13 cellular contexts compared by ENCODE assay signal in the genomic region with DNA sequence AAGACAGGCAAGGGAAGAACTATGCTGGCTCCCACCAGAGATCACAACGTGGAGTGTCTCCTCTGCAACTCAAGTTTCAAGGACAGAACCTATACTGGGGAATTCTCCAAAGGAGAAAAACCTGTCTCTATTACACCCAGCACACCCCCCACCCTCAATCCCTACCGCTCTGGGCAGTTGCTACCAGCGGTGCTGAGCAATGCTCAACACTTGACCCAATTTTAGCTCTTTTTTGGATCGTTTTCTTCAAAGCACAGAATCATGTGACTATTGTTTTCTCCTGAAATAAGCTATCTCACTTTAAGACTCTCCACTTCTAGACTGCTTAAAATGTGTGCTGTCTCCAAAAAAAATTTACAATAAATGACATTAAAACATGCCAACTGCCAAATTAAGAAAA. TPM values are rescaled to one million over a fixed set of nuclear protein-coding genes. Genes with fewer than 3 reads are reported as not detected.
A peak's percentile ranks its signal among the peaks of the same experiment; 100 is the strongest.
DNase-seq lines count a peak whose midpoint lies in the region; ATAC-seq and TF ChIP-seq lines count a peak whose summit lies in the region.
"Had no signal": no experiment of that assay in that cellular context is flagged by ENCODE, and none has a peak within 500 bp of the region (broad histone marks: within the 10 kb centered on the region; RNA-seq: fewer than 3 reads in every experiment).

No MANE protein-coding gene starts in this region.

- peak overlapping the region; percentile 25; the same call in 1 of the 2 replicates for H3K9ac ChIP-seq in PC-3 (ENCODE audit: low read length)

- H3K27me3 Mint-ChIP-seq in GM23338 (ENCODE audit: insufficient read depth, low read depth, poor library complexity) (peaks cover 11% of the 10 kb centered on the region), glutamatergic neuron (ENCODE audit: unreplicated experiment) (peaks cover 2% of the 10 kb centered on the region)

- H2AFZ ChIP-seq in GM23338 (no peak overlapping the region), PC-3 (ENCODE audit: low read length) (no peak overlapping the region)

- no peak for TF ChIP-seq CTCF in GM23338 (conservative IDR thresholded peaks at IDR 0.05; ENCODE audit: low read depth in 2 of 2)
- TF ChIP-seq CTCF in PC-3 (conservative IDR thresholded peaks at IDR 0.05; ENCODE audit: low read depth, low read length) = no peak
- no peak for TF ChIP-seq CTCF in glutamatergic neuron (IDR thresholded peaks at IDR 0.05; ENCODE audit: partially characterized antibody, unreplicated experiment)

- H3K36me3 ChIP-seq in GM23338 (ENCODE audit: insufficient read depth) (no peaks in the 10 kb centered on the region), PC-3 (ENCODE audit: low read depth, low read length) (no peaks in the 10 kb centered on the region)
- H3K36me3 ChIP-seq: suprapubic skin, WERI-Rb-1 had no signal

- intact Hi-C loops in PC-3 (cut with micrococcal nuclease) = no loop called here

- H3K79me2 ChIP-seq in GM23338 (replicated peaks; ENCODE audit: insufficient read depth) = peaks cover 97% of the 10 kb centered on the region
- H3K79me2 ChIP-seq in PC-3 (ENCODE audit: low read length) = peaks cover 56% of the 10 kb centered on the region

- H3K4me1 Mint-ChIP-seq in GM23338 = peaks cover 61% of the 10 kb centered on the region
- peaks cover 25% of the 10 kb centered on the region for H3K4me1 Mint-ChIP-seq in glutamatergic neuron (ENCODE audit: low read depth, unreplicated experiment)

- no peak overlapping the region for H3K4me3 ChIP-seq in GM23338
- H3K4me3 ChIP-seq in PC-3 (ENCODE audit: low read length) = no peak overlapping the region
- H3K4me3 ChIP-seq: suprapubic skin had no signal

- H3K4me1 ChIP-seq in GM23338 (ENCODE audit: insufficient read depth) (peaks cover 73% of the 10 kb centered on the region), PC-3 (ENCODE audit: insufficient read depth, low read length) (peaks cover 28% of the 10 kb centered on the region)

- no TSS peak for BruUV-seq in PC-3 (replicated peaks; lab: Mats Ljungman, UMichigan)

- no peaks in the 10 kb centered on the region for H3K27me3 ChIP-seq in GM23338 (ENCODE audit: insufficient read depth)
- no peaks in the 10 kb centered on the region for H3K27me3 ChIP-seq in PC-3 (ENCODE audit: low read length)
- H3K27me3 ChIP-seq: suprapubic skin had no signal

- no peaks in the 10 kb centered on the region for H3K9me3 Mint-ChIP-seq in GM23338
- H3K9me3 Mint-ChIP-seq in glutamatergic neuron (ENCODE audit: unreplicated experiment) = no peaks in the 10 kb centered on the region
- H3K9me3 Mint-ChIP-seq: activated CD8-positive, alpha-beta T cell treated with anti-CD3 and anti-CD28 coated beads for 36 hours had no signal

- no peaks in the 10 kb centered on the region for H3K9me3 ChIP-seq in PC-3 (ENCODE audit: low read length)
- H3K9me3 ChIP-seq: suprapubic skin had no signal

- CTCF ChIA-PET in PC-3 (lab: Charles Lee) = no interaction called here

- H3K27ac Mint-ChIP-seq in GM23338 (peak overlapping the region; percentile 87), glutamatergic neuron (ENCODE audit: unreplicated experiment) (no peak overlapping the region)
- H3K27ac Mint-ChIP-seq: activated CD8-positive, alpha-beta T cell treated with anti-CD3 and anti-CD28 coated beads for 36 hours had no signal

- POLR2A ChIA-PET in PC-3 (lab: Charles Lee; ENCODE audit: unreplicated experiment) = no interaction called here

- DNase-seq in GM23338 (ENCODE audit: low spot score) (no peak), PC-3 (no peak), glutamatergic neuron (no peak), occipital lobe (lab: John Stamatoyannopoulos, UW) (peak; percentile 58), germinal center (ENCODE audit: low spot score) (no peak), MV-4-11 (lab: John Stamatoyannopoulos, UW) (no peak)
- DNase-seq in stimulated activated CD4-positive, alpha-beta T cell treated with anti-CD3 and anti-CD28 coated beads, Interleukin-2, amount 100 ng/mL, for 48 hours = no peak
- DNase-seq: SIG-M5 had no signal

- H3K4me3 Mint-ChIP-seq in GM23338 = peak overlapping the region; percentile 37
- H3K4me3 Mint-ChIP-seq in glutamatergic neuron (ENCODE audit: unreplicated experiment) = peak overlapping the region; percentile 7

- no peaks in the 10 kb centered on the region; the same call in 1 of the 2 replicates for H3F3A ChIP-seq in GM23338 (replicated peaks; ENCODE audit: low read depth)
- no peaks in the 10 kb centered on the region for H3F3A ChIP-seq in PC-3 (ENCODE audit: low read length, unreplicated experiment)

- no peaks in the 10 kb centered on the region for H3K36me3 Mint-ChIP-seq in GM23338 (ENCODE audit: low read depth)
- H3K36me3 Mint-ChIP-seq in glutamatergic neuron (ENCODE audit: unreplicated experiment) = no peaks in the 10 kb centered on the region

- H3K9me2 ChIP-seq in GM23338 (ENCODE audit: insufficient read depth) (no peaks in the 10 kb centered on the region), PC-3 (replicated peaks; ENCODE audit: low read length) (no peaks in the 10 kb centered on the region)

- H4K20me1 ChIP-seq in GM23338 (replicated peaks; ENCODE audit: insufficient read depth) = peaks cover 7% of the 10 kb centered on the region; the same call in 1 of the 2 replicates
- H4K20me1 ChIP-seq in PC-3 (ENCODE audit: low read length) = peaks cover 2% of the 10 kb centered on the region; the same call in 1 of the 2 replicates

- H3K27ac ChIP-seq in GM23338 (ENCODE audit: low read depth) = peak overlapping the region; percentile 5; the same call in 1 of the 2 replicates
- no peak overlapping the region for H3K27ac ChIP-seq in PC-3 (ENCODE audit: low read length)
- H3K27ac ChIP-seq: suprapubic skin, WERI-Rb-1 had no signal

- ATAC-seq in GM23338 = peak; percentile 37
- no peak for ATAC-seq in PC-3
- no peak for ATAC-seq in HG02678 (IDR thresholded peaks at IDR 0.05; ENCODE audit: unreplicated experiment)

- H3K4me2 ChIP-seq in GM23338 (peak overlapping the region; percentile 63), PC-3 (ENCODE audit: low read length) (no peak overlapping the region)

TF ChIP-seq in GM23338, 12 proteins besides CTCF, POLR2A, EP300 and RAD21 (continues in another document):
- no peak for TF ChIP-seq ZNF331 (CRISPR knock-in tag; IDR thresholded peaks at IDR 0.05; ENCODE audit: low read depth)
- no peak for TF ChIP-seq STAT1 (IDR thresholded peaks at IDR 0.05; ENCODE audit: unreplicated experiment)
- TF ChIP-seq JUNB (IDR thresholded peaks at IDR 0.05; ENCODE audit: unreplicated experiment) = no peak
- TF ChIP-seq, protein P1, sequence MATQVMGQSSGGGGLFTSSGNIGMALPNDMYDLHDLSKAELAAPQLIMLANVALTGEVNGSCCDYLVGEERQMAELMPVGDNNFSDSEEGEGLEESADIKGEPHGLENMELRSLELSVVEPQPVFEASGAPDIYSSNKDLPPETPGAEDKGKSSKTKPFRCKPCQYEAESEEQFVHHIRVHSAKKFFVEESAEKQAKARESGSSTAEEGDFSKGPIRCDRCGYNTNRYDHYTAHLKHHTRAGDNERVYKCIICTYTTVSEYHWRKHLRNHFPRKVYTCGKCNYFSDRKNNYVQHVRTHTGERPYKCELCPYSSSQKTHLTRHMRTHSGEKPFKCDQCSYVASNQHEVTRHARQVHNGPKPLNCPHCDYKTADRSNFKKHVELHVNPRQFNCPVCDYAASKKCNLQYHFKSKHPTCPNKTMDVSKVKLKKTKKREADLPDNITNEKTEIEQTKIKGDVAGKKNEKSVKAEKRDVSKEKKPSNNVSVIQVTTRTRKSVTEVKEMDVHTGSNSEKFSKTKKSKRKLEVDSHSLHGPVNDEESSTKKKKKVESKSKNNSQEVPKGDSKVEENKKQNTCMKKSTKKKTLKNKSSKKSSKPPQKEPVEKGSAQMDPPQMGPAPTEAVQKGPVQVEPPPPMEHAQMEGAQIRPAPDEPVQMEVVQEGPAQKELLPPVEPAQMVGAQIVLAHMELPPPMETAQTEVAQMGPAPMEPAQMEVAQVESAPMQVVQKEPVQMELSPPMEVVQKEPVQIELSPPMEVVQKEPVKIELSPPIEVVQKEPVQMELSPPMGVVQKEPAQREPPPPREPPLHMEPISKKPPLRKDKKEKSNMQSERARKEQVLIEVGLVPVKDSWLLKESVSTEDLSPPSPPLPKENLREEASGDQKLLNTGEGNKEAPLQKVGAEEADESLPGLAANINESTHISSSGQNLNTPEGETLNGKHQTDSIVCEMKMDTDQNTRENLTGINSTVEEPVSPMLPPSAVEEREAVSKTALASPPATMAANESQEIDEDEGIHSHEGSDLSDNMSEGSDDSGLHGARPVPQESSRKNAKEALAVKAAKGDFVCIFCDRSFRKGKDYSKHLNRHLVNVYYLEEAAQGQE (IDR thresholded peaks at IDR 0.05; ENCODE audit: unreplicated experiment) = no peak

RNA-seq across cellular contexts. Expression of gene MAP7, which starts 23.3 kb away (rescaled TPM):
- total RNA-seq in GM23338 (2014; rRNA removed; shearing (Covaris generic)) = 47.8 and 49.2 TPM in 2 replicates
- 43.2 and 44.7 TPM in 2 replicates for polyA plus RNA-seq in GM23338 (2016; fragmentation: Nextera tagmentation; extraction: Ambion mirVana)
- total RNA-seq in PC-3 (2014; rRNA removed) = 13.9 and 25.3 TPM in 2 replicates
- 2.2 TPM for total RNA-seq in glutamatergic neuron (ENCODE audit: unreplicated experiment)
- 6.1 TPM for total RNA-seq in occipital lobe
- total RNA-seq: OCI-LY7 had no signal
